Comparison of ENCODE assay signal across 26 cellular contexts in genomic region chr3:147385059-147386012, GRCh38. TPM values are rescaled to one million over a fixed set of nuclear protein-coding genes. Genes with fewer than 3 reads are reported as not detected.
DNase-seq lines count a peak whose midpoint lies in the region; ATAC-seq, FAIRE-seq and TF ChIP-seq lines count a peak whose summit lies in the region.
"Had no signal": no experiment of that assay in that cellular context is flagged by ENCODE, and none has a peak within 500 bp of the region (broad histone marks: within the 10 kb centered on the region; RNA-seq: fewer than 3 reads in every experiment).

No MANE protein-coding gene starts in this region.

- ATAC-seq in GM23338 (peak; percentile 20), GM19324 (IDR thresholded peaks at IDR 0.05; ENCODE audit: low FRiP score, unreplicated experiment) (no peak)
- ATAC-seq: A549, GM12878, HepG2, Panc1 had no signal

- H3K9ac ChIP-seq in endothelial cell of umbilical vein (replicated peaks; ENCODE audit: extremely low read depth, insufficient read depth, low read length) = no peak overlapping the region
- H3K9ac ChIP-seq: SK-N-SH had no signal

- DNase-seq in GM23338 (ENCODE audit: low spot score) (peak; percentile 61), endothelial cell of umbilical vein (ENCODE audit: low read depth, low spot score) (no peak), vagina (ENCODE audit: extremely low spot score in 2 of 2) (peak; percentile 65 to 67), iPS-NIHi7 (ENCODE audit: extremely low spot score) (no peak), COLO668 (lab: John Stamatoyannopoulos, UW; ENCODE audit: unreplicated experiment) (no peak)
- DNase-seq: CD4-positive, CD25-positive, alpha-beta regulatory T cell; COR-L47; DMS79 treated with DMSO at 0.1 percent for 48 hours; MG63; NCI-H1048; NCI-H1436; NCI-H2029; NCI-H345; NCI-H524; NCI-H774; NK-92 treated with Interleukin-12 subunit alpha and Interleukin-12 subunit beta, amount 100 ng/mL, for 24 hours; SIG-M5; SK-N-SH had no signal

- H3K27me3 ChIP-seq in GM23338 (ENCODE audit: insufficient read depth) = peaks cover 100% of the 10 kb centered on the region
- peaks cover 91 to 99% of the 10 kb centered on the region in 2 experiments for H3K27me3 ChIP-seq in endothelial cell of umbilical vein (ENCODE audit: control insufficient read depth in 2 of 2, insufficient read depth in 2 of 2, low read length in 2 of 2)
- H3K27me3 ChIP-seq in vagina = peaks cover 28% of the 10 kb centered on the region
- H3K27me3 ChIP-seq: MG63 had no signal

- TF ChIP-seq POLR2A in endothelial cell of umbilical vein (IDR thresholded peaks at IDR 0.05; ENCODE audit: low read depth, low read length) (no peak), vagina (IDR thresholded peaks at IDR 0.05) (no peak)

- H3K36me3 Mint-ChIP-seq in GM23338 (ENCODE audit: low read depth) (no peaks in the 10 kb centered on the region), brain (no peaks in the 10 kb centered on the region)
- H3K36me3 Mint-ChIP-seq: CD4-positive, CD25-positive, alpha-beta regulatory T cell had no signal

- H3K4me3 Mint-ChIP-seq in GM23338 (peak overlapping the region; percentile 57), brain (peak overlapping the region in 2 of 5 experiments; percentile 44 to 93)
- H3K4me3 Mint-ChIP-seq: CD4-positive, CD25-positive, alpha-beta regulatory T cell had no signal

- BruUV-seq in endothelial cell of umbilical vein (replicated peaks; lab: Mats Ljungman, UMichigan) = no TSS peak

- H2AFZ ChIP-seq in GM23338 (no peak overlapping the region), endothelial cell of umbilical vein (ENCODE audit: low read depth, low read length) (no peak overlapping the region)

- intact Hi-C loops in endothelial cell of umbilical vein (cut with micrococcal nuclease) = loop anchor here (10.0 kb wide), 1 partner anchor 229 kb away; no protein-coding TSS in a partner anchor
- intact Hi-C loops in vagina (cut with DNase I) = no loop called here

- dilution Hi-C loops in endothelial cell of umbilical vein (cut with MboI; ENCODE audit: extremely low pct_ligation_motif_present, low sequenced_read_pairs) = no loop called here

- TF ChIP-seq CTCF in GM23338 (conservative IDR thresholded peaks at IDR 0.05; ENCODE audit: low read depth in 2 of 2) (no peak), brain (conservative IDR thresholded peaks at IDR 0.05) (no peak), endothelial cell of umbilical vein (IDR thresholded peaks at IDR 0.05; ENCODE audit: extremely low read depth in 1 of 2, insufficient read depth in 1 of 2, low read depth in 1 of 2, low read length in 2 of 2) (no peak), vagina (IDR thresholded peaks at IDR 0.05) (no peak)

- H3K27ac ChIP-seq in GM23338 (ENCODE audit: low read depth) = no peak overlapping the region
- H3K27ac ChIP-seq in endothelial cell of umbilical vein (ENCODE audit: insufficient read depth, low read depth, low read length) = no peak overlapping the region
- H3K27ac ChIP-seq in vagina = no peak overlapping the region
- H3K27ac ChIP-seq: A549 had no signal

- peaks cover 3% of the 10 kb centered on the region; the same call in 1 of the 2 replicates for H4K20me1 ChIP-seq in GM23338 (replicated peaks; ENCODE audit: insufficient read depth)
- H4K20me1 ChIP-seq in endothelial cell of umbilical vein (replicated peaks; ENCODE audit: control insufficient read depth, extremely low read depth, insufficient read depth, low read length) = no peaks in the 10 kb centered on the region

- H3F3A ChIP-seq in GM23338 (replicated peaks; ENCODE audit: low read depth) = peaks cover 35% of the 10 kb centered on the region

- POLR2A ChIA-PET in endothelial cell of umbilical vein (lab: Charles Lee) = no interaction called here

- H3K4me2 ChIP-seq in GM23338 (peak overlapping the region; percentile 78), endothelial cell of umbilical vein (ENCODE audit: insufficient read depth, low read length) (no peak overlapping the region)
- H3K4me2 ChIP-seq: A549, SK-N-SH had no signal

- FAIRE-seq in endothelial cell of umbilical vein (lab: Jason Lieb, UNC) = no peak
- FAIRE-seq: A549, GM12878, HepG2, K562 had no signal

- H3K4me1 ChIP-seq in GM23338 (ENCODE audit: insufficient read depth) (peaks cover 95% of the 10 kb centered on the region), endothelial cell of umbilical vein (ENCODE audit: control insufficient read depth, extremely low read depth, insufficient read depth, low read length) (no peaks in the 10 kb centered on the region), vagina (no peaks in the 10 kb centered on the region)
- H3K4me1 ChIP-seq: A549, BE2C had no signal

- H3K27ac Mint-ChIP-seq in GM23338 (no peak overlapping the region), brain (peak overlapping the region in 3 of 5 experiments; percentile 97 to 100 (median 98))
- H3K27ac Mint-ChIP-seq: CD4-positive, CD25-positive, alpha-beta regulatory T cell had no signal

- CTCF ChIA-PET in endothelial cell of umbilical vein (lab: Charles Lee) = interaction anchor here (0.6 to 2.7 kb wide), 4 partner anchors 15 to 692 kb away, joined by 3 to 32 read pairs (median 3); no protein-coding TSS in a partner anchor

- H3K79me2 ChIP-seq in GM23338 (replicated peaks; ENCODE audit: insufficient read depth) (no peaks in the 10 kb centered on the region), endothelial cell of umbilical vein (ENCODE audit: control insufficient read depth, insufficient read depth, low read length) (no peaks in the 10 kb centered on the region)

- H3K36me3 ChIP-seq in GM23338 (ENCODE audit: insufficient read depth) = no peaks in the 10 kb centered on the region
- H3K36me3 ChIP-seq in endothelial cell of umbilical vein (ENCODE audit: control insufficient read depth in 2 of 2, extremely low read depth in 1 of 2, insufficient read depth in 2 of 2, low read length in 2 of 2) = no peaks in the 10 kb centered on the region
- H3K36me3 ChIP-seq in vagina = no peaks in the 10 kb centered on the region
- H3K36me3 ChIP-seq: BE2C, MG63 had no signal

- H3K4me1 Mint-ChIP-seq in GM23338 = peaks cover 84% of the 10 kb centered on the region
- peaks cover 63% of the 10 kb centered on the region for H3K4me1 Mint-ChIP-seq in brain

- no peaks in the 10 kb centered on the region for H3K9me1 ChIP-seq in endothelial cell of umbilical vein (replicated peaks; ENCODE audit: control insufficient read depth, extremely low read depth, insufficient read depth, low read length)

- no peaks in the 10 kb centered on the region for H3K9me2 ChIP-seq in GM23338 (ENCODE audit: insufficient read depth)
- H3K9me2 ChIP-seq: SK-N-SH had no signal

- H3K27me3 Mint-ChIP-seq in GM23338 (ENCODE audit: insufficient read depth, low read depth, poor library complexity) (peaks cover 95% of the 10 kb centered on the region), brain (peaks cover 100% of the 10 kb centered on the region)

- H3K4me3 ChIP-seq in GM23338 (peak overlapping the region; percentile 49), endothelial cell of umbilical vein (replicated peaks in 1 of 3; ENCODE audit: insufficient read depth in 1 of 3, low read depth in 1 of 3, low read length in 3 of 3) (no peak overlapping the region), vagina (no peak overlapping the region)
- H3K4me3 ChIP-seq: A549, GM12878, K562, MG63 had no signal

- H3K9me3 ChIP-seq in endothelial cell of umbilical vein (replicated peaks; ENCODE audit: control insufficient read depth, insufficient read depth, low read length) (no peaks in the 10 kb centered on the region), vagina (no peaks in the 10 kb centered on the region)
- H3K9me3 ChIP-seq: A549, BE2C, MG63, SK-N-SH had no signal

- H3K9me3 Mint-ChIP-seq in GM23338 (no peaks in the 10 kb centered on the region; the same call in 2 of the 3 replicates), brain (peaks cover 0 to 7% (median 7%) of the 10 kb centered on the region in 5 experiments)

TF ChIP-seq in GM23338, 12 proteins besides CTCF, POLR2A, EP300 and RAD21:
- TF ChIP-seq EZH2 (IDR thresholded peaks at IDR 0.05; ENCODE audit: low read depth, unreplicated experiment) = peak; percentile 65
- no peak for TF ChIP-seq POLR2AphosphoS5 (IDR thresholded peaks at IDR 0.05; ENCODE audit: low read depth)

TF ChIP-seq in endothelial cell of umbilical vein, 7 proteins besides CTCF, POLR2A, EP300 and RAD21:
- TF ChIP-seq EZH2 (IDR thresholded peaks at IDR 0.05; ENCODE audit: borderline replicate concordance, low read depth, low read length, severe bottlenecking) = peak; percentile 50
- no peak for TF ChIP-seq JUN (IDR thresholded peaks at IDR 0.05; ENCODE audit: borderline replicate concordance, insufficient read depth, insufficient read length, low read depth)

RNA-seq across cellular contexts. Expression of gene ZIC4, which starts 21.0 kb away (rescaled TPM):
- not detected in 2 replicates for total RNA-seq in GM23338 (2014; rRNA removed; shearing (Covaris generic))
- 0.12 TPM in 1 of 2 replicates, not detected in the other for polyA plus RNA-seq in GM23338 (2016; fragmentation: Nextera tagmentation; extraction: Ambion mirVana)
- 0.49 TPM for polyA plus RNA-seq in brain (ENCODE audit: insufficient read depth, low read depth, low replicate concordance)
- total RNA-seq in endothelial cell of umbilical vein = not detected in 2 replicates
- not detected in 2 replicates for polyA plus RNA-seq in endothelial cell of umbilical vein
- polyA plus RNA-seq in endothelial cell of umbilical vein (2011; cell fraction: cytosol; rRNA removed) = not detected in 2 replicates
- not detected in 2 replicates for polyA plus RNA-seq in endothelial cell of umbilical vein (2011; cell fraction: nucleus; rRNA removed)
- polyA plus RNA-seq in endothelial cell of umbilical vein (2012) = not detected in 2 replicates
- not detected in 2 replicates for polyA minus RNA-seq in endothelial cell of umbilical vein
- polyA minus RNA-seq in endothelial cell of umbilical vein (2011; cell fraction: cytosol; rRNA and poly(A)+ RNA removed) = not detected
- not detected in 2 replicates for polyA minus RNA-seq in endothelial cell of umbilical vein (2011; cell fraction: nucleus; rRNA and poly(A)+ RNA removed)
- total RNA-seq in vagina = not detected
- total RNA-seq: CD4-positive, CD25-positive, alpha-beta regulatory T cell; GM12878; HepG2; K562 had no signal
- polyA plus RNA-seq: A549; CD4-positive, CD25-positive, alpha-beta regulatory T cell; GM12878; HepG2; K562 had no signal

RNA-seq across cellular contexts. Expression of gene ZIC1, which starts 23.8 kb away (rescaled TPM):
- total RNA-seq in GM23338 (2014; rRNA removed; shearing (Covaris generic)) = 0.19 and 0.21 TPM in 2 replicates
- 0.95 and 1.4 TPM in 2 replicates for polyA plus RNA-seq in GM23338 (2016; fragmentation: Nextera tagmentation; extraction: Ambion mirVana)
- polyA plus RNA-seq in brain (ENCODE audit: insufficient read depth, low read depth, low replicate concordance) = 13.4 TPM
- not detected in 2 replicates for total RNA-seq in endothelial cell of umbilical vein
- not detected in 2 replicates for polyA plus RNA-seq in endothelial cell of umbilical vein
- polyA plus RNA-seq in endothelial cell of umbilical vein (2011; cell fraction: cytosol; rRNA removed) = not detected in 2 replicates
- not detected in 2 replicates for polyA plus RNA-seq in endothelial cell of umbilical vein (2011; cell fraction: nucleus; rRNA removed)
- polyA plus RNA-seq in endothelial cell of umbilical vein (2012) = not detected in 2 replicates
- not detected in 2 replicates for polyA minus RNA-seq in endothelial cell of umbilical vein
- not detected for polyA minus RNA-seq in endothelial cell of umbilical vein (2011; cell fraction: cytosol; rRNA and poly(A)+ RNA removed)
- polyA minus RNA-seq in endothelial cell of umbilical vein (2011; cell fraction: nucleus; rRNA and poly(A)+ RNA removed) = not detected in 2 replicates
- not detected for total RNA-seq in vagina
- total RNA-seq: CD4-positive, CD25-positive, alpha-beta regulatory T cell; GM12878; HepG2 had no signal
- polyA plus RNA-seq: CD4-positive, CD25-positive, alpha-beta regulatory T cell; GM12878; HepG2 had no signal

Comparison
In these comparisons a context has a peak if more than half of its experiments do, and no peak if none do; other contexts are left out.
1. DNase-seq: peak in GM23338 (single experiment) and vagina (2 of 2); none in endothelial cell of umbilical vein (single experiment), iPS-NIHi7 (single experiment) and COLO668 (single experiment).